ENCODE assay signal across 12 cellular contexts in genomic region chr19:54271603-54272002, GRCh38. TPM values are rescaled to one million over a fixed set of nuclear protein-coding genes. Genes with fewer than 3 reads are reported as not detected.
DNase-seq lines count a peak whose midpoint lies in the region; ATAC-seq and TF ChIP-seq lines count a peak whose summit lies in the region.
"Not testable (repeated sequence)": the region's sequence is repeated elsewhere in the genome, so short reads cannot be mapped to it uniquely, and the experiment has no call there.
"Had no signal": no experiment of that assay in that cellular context is flagged by ENCODE, and none has a peak within 500 bp of the region (broad histone marks: within the 10 kb centered on the region; RNA-seq: fewer than 3 reads in every experiment).

No MANE protein-coding gene starts in this region.

- not testable (repeated sequence) for H3K9me3 ChIP-seq in heart left ventricle, lower lobe of right lung, neutrophil, suprapubic skin

- peak overlapping the region; percentile 98 to 100 (median 99) for H3K27ac Mint-ChIP-seq in CD14-positive monocyte
- peak overlapping the region; percentile 86 for H3K27ac Mint-ChIP-seq in dendritic cell treated with granulocyte-macrophage colony-stimulating factor and Interleukin-4, amounts not matched to agents 40 ng/mL and 50 ng/mL, for 4 days

- not testable (repeated sequence) for TF ChIP-seq EP300 in suprapubic skin (IDR thresholded peaks at IDR 0.05)

- H3K36me3 ChIP-seq in heart left ventricle, lower lobe of right lung, suprapubic skin: not testable (repeated sequence)
- peaks cover 34% of the 10 kb centered on the region for H3K36me3 ChIP-seq in neutrophil

- H3K4me3 ChIP-seq in heart left ventricle: peak overlapping the region in 1 of 12 donors; percentile 35
- not testable (repeated sequence) for H3K4me3 ChIP-seq in lower lobe of right lung, suprapubic skin
- peak overlapping the region; percentile 3 to 38 for H3K4me3 ChIP-seq in neutrophil (ENCODE audit: low read depth in 1 of 2, low read length in 1 of 2)

- 41 to 70% (median 63%) methylated on average over 4 of the region's 4 CpGs for WGBS in heart left ventricle, 4 donors
- 53% methylated on average over 4 of the region's 4 CpGs for WGBS in suprapubic skin

- not testable (repeated sequence) for TF ChIP-seq POLR2A in heart left ventricle (IDR thresholded peaks at IDR 0.05); suprapubic skin (IDR thresholded peaks at IDR 0.05)

- H3K4me1 Mint-ChIP-seq in CD14-positive monocyte: peaks cover 84% of the 10 kb centered on the region
- H3K4me1 Mint-ChIP-seq in dendritic cell treated with granulocyte-macrophage colony-stimulating factor and Interleukin-4, amounts not matched to agents 40 ng/mL and 50 ng/mL, for 4 days (ENCODE audit: low read depth): peaks cover 67% of the 10 kb centered on the region

- not testable (repeated sequence) for H3K27me3 ChIP-seq in heart left ventricle; lower lobe of right lung (ENCODE audit: low read depth); neutrophil
- H3K27me3 ChIP-seq in suprapubic skin: peaks cover 25% of the 10 kb centered on the region

- TF ChIP-seq CTCF in CD14-positive monocyte (IDR thresholded peaks at IDR 0.05); heart left ventricle (IDR thresholded peaks at IDR 0.05); lower lobe of right lung (IDR thresholded peaks at IDR 0.05); neutrophil (IDR thresholded peaks at IDR 0.05); suprapubic skin (IDR thresholded peaks at IDR 0.05): not testable (repeated sequence)

- not testable (repeated sequence) for H3K4me1 ChIP-seq in heart left ventricle, lower lobe of right lung, suprapubic skin
- H3K4me1 ChIP-seq in neutrophil (ENCODE audit: control insufficient read depth in 1 of 2, insufficient read depth in 1 of 2, low read depth in 1 of 2, low read length in 1 of 2): peaks cover 68 to 70% of the 10 kb centered on the region in 2 experiments

- H3K9me3 Mint-ChIP-seq in CD14-positive monocyte; dendritic cell treated with granulocyte-macrophage colony-stimulating factor and Interleukin-4, amounts not matched to agents 40 ng/mL and 50 ng/mL, for 4 days: not testable (repeated sequence)

- ATAC-seq in heart left ventricle (peak in 3 of 4 donors; percentile 46 to 74 (median 55)), left lobe of liver (peak; percentile 19), lower lobe of right lung (peak; percentile 44 to 55)

- DNase-seq in CD14-positive monocyte (ENCODE audit: low spot score): peak; percentile 74
- DNase-seq in heart left ventricle: peak in 1 of 5 donors; percentile 58
- not testable (repeated sequence) for DNase-seq in left lobe of liver (ENCODE audit: low spot score); lower lobe of right lung
- DNase-seq in suprapubic skin (ENCODE audit: low spot score in 2 of 2): peak; percentile 45 to 47

- H3K27ac ChIP-seq in heart left ventricle (peak overlapping the region in 2 of 12 donors; percentile 13 to 87), lower lobe of right lung (peak overlapping the region; percentile 49), neutrophil (peak overlapping the region; percentile 85)
- H3K27ac ChIP-seq in suprapubic skin: not testable (repeated sequence)

- peak overlapping the region; percentile 67 to 89 for H3K4me3 Mint-ChIP-seq in CD14-positive monocyte
- peak overlapping the region; percentile 72 for H3K4me3 Mint-ChIP-seq in dendritic cell treated with granulocyte-macrophage colony-stimulating factor and Interleukin-4, amounts not matched to agents 40 ng/mL and 50 ng/mL, for 4 days

- not testable (repeated sequence) for H3K27me3 Mint-ChIP-seq in CD14-positive monocyte (ENCODE audit: low read depth in 3 of 3); dendritic cell treated with granulocyte-macrophage colony-stimulating factor and Interleukin-4, amounts not matched to agents 40 ng/mL and 50 ng/mL, for 4 days

- intact Hi-C loops in CD14-positive monocyte (cut with micrococcal nuclease); dendritic cell treated with granulocyte-macrophage colony-stimulating factor and Interleukin-4, amounts not matched to agents 40 ng/mL and 50 ng/mL, for 4 days (cut with micrococcal nuclease); heart left ventricle (cut with DNase I); lower lobe of right lung (cut with DNase I): not testable (repeated sequence)

- H3K36me3 Mint-ChIP-seq in CD14-positive monocyte: peaks cover 29 to 33% of the 10 kb centered on the region in 2 donors
- peaks cover 32% of the 10 kb centered on the region for H3K36me3 Mint-ChIP-seq in dendritic cell treated with granulocyte-macrophage colony-stimulating factor and Interleukin-4, amounts not matched to agents 40 ng/mL and 50 ng/mL, for 4 days (ENCODE audit: low read depth)

RNA-seq across cellular contexts. Expression of gene LILRB2, which starts 9.3 kb away (rescaled TPM):
- 100 to 1,000 TPM; 111 to 172 TPM for polyA plus RNA-seq in CD14-positive monocyte
- total RNA-seq in heart left ventricle: 10 to 100 TPM in 2 of 9 donors, 1 to 10 TPM in 6, under 1 TPM in 1; 0.83 to 43.6 (median 1.7) TPM
- polyA plus RNA-seq in heart left ventricle: 1 to 10 TPM; 1.2 to 2.7 TPM
- 1.7 TPM for total RNA-seq in left lobe of liver
- 26.1 TPM for total RNA-seq in lower lobe of right lung
- under 1 TPM in 3 of 4 donors, not detected in 1; 0.38 to 0.80 (median 0.64) TPM for total RNA-seq in suprapubic skin
- total RNA-seq: G401, H4, HFFc6, HT1080 had no signal
- polyA plus RNA-seq: CD4-positive, alpha-beta memory T cell had no signal

RNA-seq across cellular contexts. Expression of gene LILRB5, which starts 14.5 kb away (rescaled TPM):
- polyA plus RNA-seq in CD14-positive monocyte: under 1 TPM; 0.14 to 0.17 TPM
- total RNA-seq in heart left ventricle: 10 to 100 TPM in 2 of 9 donors, 1 to 10 TPM in 7; 1.8 to 22.2 (median 3.9) TPM
- polyA plus RNA-seq in heart left ventricle: 1 to 10 TPM; 1.4 to 4.0 TPM
- 8.7 TPM for total RNA-seq in left lobe of liver
- 16.0 TPM for total RNA-seq in lower lobe of right lung
- 1 to 10 TPM in 2 of 4 donors, under 1 TPM in 2; 0.68 to 3.4 (median 2.0) TPM for total RNA-seq in suprapubic skin
- total RNA-seq: G401, H4, HFFc6, HT1080 had no signal
- polyA plus RNA-seq: CD4-positive, alpha-beta memory T cell had no signal

RNA-seq across cellular contexts. Expression of gene LILRA6, which starts 29.0 kb away (rescaled TPM):
- polyA plus RNA-seq in CD14-positive monocyte (100 to 1,000 TPM in 1 of 2 donors, 10 to 100 TPM in 1; 65.7 to 143 TPM), heart left ventricle (1 to 10 TPM; 1.0 to 1.7 TPM)
- total RNA-seq in heart left ventricle (10 to 100 TPM in 1 of 9 donors, 1 to 10 TPM in 4, under 1 TPM in 4; 0.44 to 20.9 (median 1.3) TPM), left lobe of liver (0.75 TPM), lower lobe of right lung (36.9 TPM), suprapubic skin (under 1 TPM in 1 of 4 donors, not detected in 3; 0.51 TPM)
- total RNA-seq: G401, H4, HFFc6, HT1080 had no signal

RNA-seq across cellular contexts. Expression of gene LILRA5, which starts 41.4 kb away (rescaled TPM):
- polyA plus RNA-seq in CD14-positive monocyte: 100 to 1,000 TPM; 516 to 580 TPM
- 10 to 100 TPM in 1 of 9 donors, 1 to 10 TPM in 6, under 1 TPM in 1, not detected in 1; 0.27 to 16.2 (median 1.5) TPM for total RNA-seq in heart left ventricle
- polyA plus RNA-seq in heart left ventricle: 1 to 10 TPM in 1 of 2 donors, under 1 TPM in 1; 0.19 to 4.7 TPM
- 1.4 TPM for total RNA-seq in left lobe of liver
- total RNA-seq in lower lobe of right lung: 21.9 TPM
- total RNA-seq in suprapubic skin: not detected
- total RNA-seq: G401, H4, HFFc6, HT1080 had no signal
- polyA plus RNA-seq: CD4-positive, alpha-beta memory T cell had no signal

RNA-seq across cellular contexts. Expression of gene LILRB3, which starts 48.8 kb away (rescaled TPM):
- polyA plus RNA-seq in CD14-positive monocyte (100 to 1,000 TPM in 1 of 2 donors, 10 to 100 TPM in 1; 62.9 to 104 TPM), heart left ventricle (1 to 10 TPM; 1.3 to 3.7 TPM)
- total RNA-seq in heart left ventricle (10 to 100 TPM in 2 of 9 donors, 1 to 10 TPM in 6, under 1 TPM in 1; 0.54 to 31.4 (median 3.8) TPM), left lobe of liver (1.2 TPM), lower lobe of right lung (85.6 TPM), suprapubic skin (1 to 10 TPM in 3 of 4 donors, under 1 TPM in 1; 0.34 to 5.7 (median 2.9) TPM)
- total RNA-seq: H4, HFFc6, HT1080 had no signal
